ENCODE assay signal across 25 cellular contexts in genomic region chr17:13477180-13477611, GRCh38.
A peak's percentile ranks its signal among the peaks of the same experiment; 100 is the strongest.
DNase-seq lines count a peak whose midpoint lies in the region; ATAC-seq, FAIRE-seq and TF ChIP-seq lines count a peak whose summit lies in the region.
"Had no signal": no experiment of that assay in that cellular context is flagged by ENCODE, and none has a peak within 500 bp of the region (broad histone marks: within the 10 kb centered on the region; RNA-seq: fewer than 3 reads in every experiment).

No MANE protein-coding gene starts in this region.

- H3K4me3 ChIP-seq in HFF-Myc (replicated peaks; ENCODE audit: low read depth, low read length) (no peak overlapping the region), astrocyte (ENCODE audit: insufficient read depth, low read depth, low read length) (no peak overlapping the region), fibroblast of the aortic adventitia (ENCODE audit: low read depth, low read length) (no peak overlapping the region)
- H3K4me3 ChIP-seq: SJSA1 had no signal

- H3K27me3 ChIP-seq in astrocyte (ENCODE audit: insufficient read depth, low read length) = no peaks in the 10 kb centered on the region
- H3K27me3 ChIP-seq: neutrophil, SJSA1 had no signal

- H3K9me3 ChIP-seq in astrocyte (ENCODE audit: insufficient read depth, low read depth, low read length) = peaks cover 10% of the 10 kb centered on the region
- H3K9me3 ChIP-seq: SJSA1 had no signal

- no peaks in the 10 kb centered on the region for H3K27me3 Mint-ChIP-seq in astrocyte (ENCODE audit: low read depth, unreplicated experiment)

- no peak overlapping the region for H3K27ac Mint-ChIP-seq in astrocyte (ENCODE audit: unreplicated experiment)
- H3K27ac Mint-ChIP-seq: activated CD8-positive, alpha-beta memory T cell treated with anti-CD3 and anti-CD28 coated beads, Interleukin-2, amount 10 ng/mL, durations not matched to agents 7 days and 5 days; CD8-positive, alpha-beta T cell had no signal

- DNase-seq in AG08396 (ENCODE audit: low spot score) (peak; percentile 24), HFF-Myc (ENCODE audit: extremely low read depth, low read depth) (peak; percentile 38), astrocyte (ENCODE audit: low read depth) (peak; percentile 73), fibroblast of the aortic adventitia (ENCODE audit: low read depth) (peak; percentile 66), epidermal melanocyte (ENCODE audit: insufficient read length, low spot score) (no peak), NCI-H1417 treated with DMSO at 0.1 percent for 48 hours (lab: John Stamatoyannopoulos, UW) (no peak), SW 1271 (lab: John Stamatoyannopoulos, UW) (no peak)
- DNase-seq: activated CD4-positive, CD25-positive, alpha-beta regulatory T cell treated with anti-CD3 and anti-CD28 coated beads, Interleukin-2, amount 50 U/mL, for 72 hours; activated CD8-positive, alpha-beta memory T cell treated with anti-CD3 and anti-CD28 coated beads, Interleukin-2, amount 10 ng/mL, durations not matched to agents 7 days and 5 days; amniotic stem cell; CD8-positive, alpha-beta T cell; DND-41; H7; left ventricle myocardium superior; NCI-H1105 treated with DMSO at 0.1 percent for 48 hours; NCI-H2107; NCI-H69; stimulated activated naive CD8-positive, alpha-beta T cell treated with anti-CD3 and anti-CD28 coated beads, Interleukin-15, Interleukin-2, amounts not matched to agents 100 U/mL and 50 U/mL, for 24 hours; T-helper 9 cell; trophoblast cell had no signal

- no peaks in the 10 kb centered on the region for H3K36me3 ChIP-seq in astrocyte (ENCODE audit: insufficient read depth, low read length)
- H3K36me3 ChIP-seq: neutrophil, SJSA1 had no signal

- TF ChIP-seq CTCF in HFF-Myc (IDR thresholded peaks at IDR 0.05; ENCODE audit: low read depth, low read length, missing control alignments) = no peak
- TF ChIP-seq CTCF in astrocyte (IDR thresholded peaks at IDR 0.05; ENCODE audit: insufficient read depth, low read depth, low read length) = no peak
- TF ChIP-seq CTCF in fibroblast of the aortic adventitia (IDR thresholded peaks at IDR 0.05; ENCODE audit: insufficient read depth, low read length) = no peak

- no peak for ATAC-seq in HG02852 (IDR thresholded peaks at IDR 0.05; ENCODE audit: unreplicated experiment)
- ATAC-seq: activated CD8-positive, alpha-beta memory T cell treated with anti-CD3 and anti-CD28 coated beads, Interleukin-2, amount 10 ng/mL, durations not matched to agents 7 days and 5 days; CD8-positive, alpha-beta T cell; left ventricle myocardium superior; stimulated activated naive CD8-positive, alpha-beta T cell treated with anti-CD3 and anti-CD28 coated beads, Interleukin-15, Interleukin-2, amounts not matched to agents 100 U/mL and 50 U/mL, for 24 hours had no signal

- no peak overlapping the region for H3K9ac ChIP-seq in astrocyte (ENCODE audit: low read length)
- H3K9ac ChIP-seq: KMS-11 had no signal

- H2AFZ ChIP-seq in astrocyte (ENCODE audit: low read depth, low read length) = no peak overlapping the region

- peak overlapping the region; percentile 12 for H3K27ac ChIP-seq in astrocyte (ENCODE audit: low read depth, low read length)
- H3K27ac ChIP-seq: KMS-11, neutrophil, SJSA1 had no signal

- H3K4me3 Mint-ChIP-seq in astrocyte (ENCODE audit: unreplicated experiment) = no peak overlapping the region
- H3K4me3 Mint-ChIP-seq: activated CD8-positive, alpha-beta memory T cell treated with anti-CD3 and anti-CD28 coated beads, Interleukin-2, amount 10 ng/mL, durations not matched to agents 7 days and 5 days; CD8-positive, alpha-beta T cell had no signal

- peak; percentile 92 for FAIRE-seq in astrocyte (lab: Jason Lieb, UNC)
- FAIRE-seq: colon had no signal

- H3K4me2 ChIP-seq in astrocyte (ENCODE audit: low read length) = peak overlapping the region; percentile 7
- H3K4me2 ChIP-seq: KMS-11 had no signal

- peaks cover 20% of the 10 kb centered on the region for H3K9me3 Mint-ChIP-seq in astrocyte (ENCODE audit: unreplicated experiment)

- no peaks in the 10 kb centered on the region for H4K20me1 ChIP-seq in astrocyte (ENCODE audit: insufficient read depth, low read length)

- H3K4me1 ChIP-seq in astrocyte (ENCODE audit: insufficient read depth, low read length) = peaks cover 9% of the 10 kb centered on the region

- H3K4me1 Mint-ChIP-seq in astrocyte (ENCODE audit: low read depth, unreplicated experiment) = peaks cover 19% of the 10 kb centered on the region
- H3K4me1 Mint-ChIP-seq: activated CD8-positive, alpha-beta memory T cell treated with anti-CD3 and anti-CD28 coated beads, Interleukin-2, amount 10 ng/mL, durations not matched to agents 7 days and 5 days had no signal

- no peaks in the 10 kb centered on the region for H3K79me2 ChIP-seq in astrocyte (ENCODE audit: insufficient read depth, low read length)

- H3K36me3 Mint-ChIP-seq in astrocyte (ENCODE audit: low read depth, unreplicated experiment) = peaks cover 3% of the 10 kb centered on the region
- H3K36me3 Mint-ChIP-seq: activated CD8-positive, alpha-beta memory T cell treated with anti-CD3 and anti-CD28 coated beads, Interleukin-2, amount 10 ng/mL, durations not matched to agents 7 days and 5 days; CD8-positive, alpha-beta T cell had no signal

Comparison
In these comparisons a context has a peak if more than half of its experiments do, and no peak if none do; other contexts are left out.
1. DNase-seq: peak in AG08396 (single experiment), HFF-Myc (single experiment), astrocyte (single experiment) and fibroblast of the aortic adventitia (single experiment); none in epidermal melanocyte (single experiment), NCI-H1417 treated with DMSO at 0.1 percent for 48 hours (single experiment) and SW 1271 (0 of 2).